ENCODE assay signal across 8 cellular contexts in the genomic region with DNA sequence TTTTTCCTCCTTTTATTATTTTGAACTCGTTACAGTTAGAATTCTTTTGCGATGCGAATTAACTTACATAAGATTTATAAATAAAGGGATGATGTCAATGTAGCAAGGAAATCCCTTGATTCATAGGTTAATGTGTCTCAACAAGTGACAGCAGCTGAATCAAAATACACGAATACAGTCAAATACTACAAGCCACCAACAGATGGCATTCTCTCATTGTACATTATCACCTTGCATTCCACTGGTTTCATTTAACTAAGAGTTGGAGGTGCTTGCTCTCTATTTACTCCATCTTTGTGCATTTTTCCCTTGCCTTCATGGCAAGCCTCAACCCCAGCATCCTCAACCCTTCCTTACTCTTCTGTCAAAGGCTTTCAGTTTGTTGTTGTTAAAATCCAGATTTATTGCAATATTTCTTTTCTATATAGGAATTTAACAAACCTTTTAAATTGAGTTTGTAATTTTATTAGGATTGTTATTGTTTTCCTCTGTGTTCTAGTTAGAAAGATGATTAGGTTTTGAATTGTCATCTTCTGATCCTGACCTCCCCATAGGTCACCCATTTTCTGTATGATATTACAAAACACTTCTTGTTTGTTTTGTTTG.
DNase-seq lines count a peak whose midpoint lies in the region; ATAC-seq and TF ChIP-seq lines count a peak whose summit lies in the region.

No MANE protein-coding gene starts in this region.

- no peak for TF ChIP-seq CTCF in activated B cell treated with CpG ODN at 0.5 μM for 24 hours (IDR thresholded peaks at IDR 0.05)

- intact Hi-C loops in activated B cell treated with CpG ODN at 0.5 μM for 24 hours (cut with micrococcal nuclease), result loop anchor here (1.0 to 5.0 kb wide), 5 partner anchors 89 to 485 kb away; no protein-coding TSS in a partner anchor

- no peak overlapping the region for H3K4me3 Mint-ChIP-seq in activated B cell treated with CpG ODN at 0.5 μM for 24 hours
- no peak overlapping the region for H3K4me3 Mint-ChIP-seq in stimulated activated naive B cell treated with anti-CD40 and anti-IgM and Interleukin-4, amounts not matched to agents 10 μg/mL and 1 μg/mL and 100 μg/mL, for 72 hours

- CTCF ChIA-PET in activated B cell treated with CpG ODN at 0.5 μM for 24 hours (lab: Charles Lee), result interaction anchor here (0.6 to 3.5 kb wide), 6 partner anchors 14 to 314 kb away, joined by 3 to 42 read pairs (median 3); no protein-coding TSS in a partner anchor

- DNase-seq in Caki2 (ENCODE audit: low read depth) (peak; percentile 60), NCI-H2081 treated with DMSO at 0.1 percent for 48 hours (lab: John Stamatoyannopoulos, UW) (peak; percentile 59), activated B cell treated with CpG ODN at 0.5 μM for 24 hours (no peak), iPS DF 19.7 (ENCODE audit: low read depth, low spot score) (peak; percentile 25)
- no peak for DNase-seq in stimulated activated naive B cell treated with anti-CD40 and anti-IgM and Interleukin-4, amounts not matched to agents 10 μg/mL and 1 μg/mL and 100 μg/mL, for 72 hours
- no peak for DNase-seq in activated CD4-positive, alpha-beta T cell treated with anti-CD3 and anti-CD28 coated beads for 4 hours

- in situ Hi-C loops in Caki2 (cut with HindIII; ENCODE audit: low pct_unique_long_range_greater_than_20kb, low sequenced_read_pairs), result no loop called here

- no peaks in the 10 kb centered on the region for H3K36me3 Mint-ChIP-seq in activated B cell treated with CpG ODN at 0.5 μM for 24 hours (ENCODE audit: low read depth)
- peaks cover 0 to 1% of the 10 kb centered on the region in 2 donors for H3K36me3 Mint-ChIP-seq in stimulated activated naive B cell treated with anti-CD40 and anti-IgM and Interleukin-4, amounts not matched to agents 10 μg/mL and 1 μg/mL and 100 μg/mL, for 72 hours

- no peak overlapping the region for H3K27ac Mint-ChIP-seq in activated B cell treated with CpG ODN at 0.5 μM for 24 hours
- peak overlapping the region; percentile 14 for H3K27ac Mint-ChIP-seq in stimulated activated naive B cell treated with anti-CD40 and anti-IgM and Interleukin-4, amounts not matched to agents 10 μg/mL and 1 μg/mL and 100 μg/mL, for 72 hours

- no peaks in the 10 kb centered on the region for H3K9me3 Mint-ChIP-seq in activated B cell treated with CpG ODN at 0.5 μM for 24 hours
- peaks cover 0 to 4% of the 10 kb centered on the region in 2 donors for H3K9me3 Mint-ChIP-seq in stimulated activated naive B cell treated with anti-CD40 and anti-IgM and Interleukin-4, amounts not matched to agents 10 μg/mL and 1 μg/mL and 100 μg/mL, for 72 hours

- no peaks in the 10 kb centered on the region for H3K4me1 Mint-ChIP-seq in activated B cell treated with CpG ODN at 0.5 μM for 24 hours
- H3K4me1 Mint-ChIP-seq in stimulated activated naive B cell treated with anti-CD40 and anti-IgM and Interleukin-4, amounts not matched to agents 10 μg/mL and 1 μg/mL and 100 μg/mL, for 72 hours, result no peaks in the 10 kb centered on the region

- ATAC-seq in GM19025 (IDR thresholded peaks at IDR 0.05; ENCODE audit: low read depth, unreplicated experiment) (peak; percentile 67), HG03064 (IDR thresholded peaks at IDR 0.05; ENCODE audit: low read depth, unreplicated experiment) (peak; percentile 89), activated B cell treated with CpG ODN at 0.5 μM for 24 hours (ENCODE audit: low read depth) (peak; percentile 40)
- peak; percentile 49 to 59 for ATAC-seq in stimulated activated naive B cell treated with anti-CD40 and anti-IgM and Interleukin-4, amounts not matched to agents 10 μg/mL and 1 μg/mL and 100 μg/mL, for 72 hours (replicated peaks)

- peaks cover under 1% of the 10 kb centered on the region for H3K27me3 Mint-ChIP-seq in activated B cell treated with CpG ODN at 0.5 μM for 24 hours
- peaks cover 0 to 13% of the 10 kb centered on the region in 2 donors for H3K27me3 Mint-ChIP-seq in stimulated activated naive B cell treated with anti-CD40 and anti-IgM and Interleukin-4, amounts not matched to agents 10 μg/mL and 1 μg/mL and 100 μg/mL, for 72 hours

- POLR2A ChIA-PET in activated B cell treated with CpG ODN at 0.5 μM for 24 hours (lab: Charles Lee), result no interaction called here

Comparison
In these comparisons a context has a peak if more than half of its experiments do, and no peak if none do; other contexts are left out.
1. DNase-seq: peak in Caki2 (single experiment), NCI-H2081 treated with DMSO at 0.1 percent for 48 hours (single experiment) and iPS DF 19.7 (single experiment); none in activated B cell treated with CpG ODN at 0.5 μM for 24 hours (single experiment), stimulated activated naive B cell treated with anti-CD40 and anti-IgM and Interleukin-4, amounts not matched to agents 10 μg/mL and 1 μg/mL and 100 μg/mL, for 72 hours (single experiment) and activated CD4-positive, alpha-beta T cell treated with anti-CD3 and anti-CD28 coated beads for 4 hours (0 of 2).
2. Peak in every context shown above with its lines, with median percentiles within 50 percentile points of each other: ATAC-seq.